16 cellular contexts compared by ENCODE assay signal in genomic region chr12:110971189-110971920, GRCh38. TPM values are rescaled to one million over a fixed set of nuclear protein-coding genes. Genes with fewer than 3 reads are reported as not detected.
DNase-seq lines count a peak whose midpoint lies in the region; ATAC-seq, FAIRE-seq and TF ChIP-seq lines count a peak whose summit lies in the region.
"Had no signal": no experiment of that assay in that cellular context is flagged by ENCODE, and none has a peak within 500 bp of the region (broad histone marks: within the 10 kb centered on the region; RNA-seq: fewer than 3 reads in every experiment).

No MANE protein-coding gene starts in this region.

- H3F3A ChIP-seq in GM23338 (replicated peaks; ENCODE audit: low read depth): no peaks in the 10 kb centered on the region

- no peak overlapping the region for H3K23ac ChIP-seq in trophoblast cell (ENCODE audit: low read length)

- H3K4me2 ChIP-seq in GM23338 (no peak overlapping the region), K562 (ENCODE audit: insufficient read depth, low read length) (no peak overlapping the region), trophoblast cell (ENCODE audit: low read length) (no peak overlapping the region)
- H3K4me2 ChIP-seq: BLaER1 treated with 17β-estradiol and CSF1 and Interleukin-3, amounts not matched to agents 10 nM and 100 nM had no signal

- no peaks in the 10 kb centered on the region for H3K4me1 ChIP-seq in GM23338 (ENCODE audit: insufficient read depth)
- no peaks in the 10 kb centered on the region for H3K4me1 ChIP-seq in K562 (replicated peaks in 1 of 2; ENCODE audit: control insufficient read depth in 2 of 2, insufficient read depth in 2 of 2, low read length in 2 of 2)
- no peaks in the 10 kb centered on the region for H3K4me1 ChIP-seq in trophoblast cell (ENCODE audit: control insufficient read depth in 1 of 2, insufficient read depth in 2 of 2, low read length in 2 of 2)
- H3K4me1 ChIP-seq in effector memory CD4-positive, alpha-beta T cell (ENCODE audit: control insufficient read depth, insufficient read depth, low read length, poor library complexity, severe bottlenecking): no peaks in the 10 kb centered on the region
- H3K4me1 ChIP-seq: BLaER1 treated with 17β-estradiol and CSF1 and Interleukin-3, amounts not matched to agents 10 nM and 100 nM had no signal

- no peaks in the 10 kb centered on the region; the same call in 2 of the 3 replicates for H3K9me3 Mint-ChIP-seq in GM23338

- no peak overlapping the region for H4K8ac ChIP-seq in trophoblast cell (ENCODE audit: low read depth, low read length)

- intact Hi-C loops in K562 (cut with micrococcal nuclease): no loop called here

- in situ Hi-C loops in K562 (cut with MboI): no loop called here

- no peaks in the 10 kb centered on the region for H3K36me3 Mint-ChIP-seq in GM23338 (ENCODE audit: low read depth)
- H3K36me3 Mint-ChIP-seq: CD4-positive, CD25-positive, alpha-beta regulatory T cell had no signal

- no peak overlapping the region for H2BK12ac ChIP-seq in trophoblast cell (ENCODE audit: low read length)

- CTCF ChIA-PET in K562 (lab: Yijun Ruan, JAX; ENCODE audit: low intra/inter-chr PET ratio): no interaction called here

- WGBS in K562 (ENCODE audit: insufficient coverage, low coverage, missing lambda C conversion rate): 0% methylated on average over 1 of the region's 1 CpG
- no CpG with 5 or more reads among the region's 1 CpG for WGBS in trophoblast cell (ENCODE audit: extremely low coverage, insufficient coverage, insufficient read length)

- no peak overlapping the region for H4K12ac ChIP-seq in trophoblast cell (ENCODE audit: low read depth, low read length)

- no peak for TF ChIP-seq RAD21 in K562 (CRISPR knock-in tag; conservative IDR thresholded peaks at IDR 0.05 in 1 of 2, IDR thresholded peaks at IDR 0.05 in 1 of 2)

- POLR2A ChIA-PET in K562 (lab: Yijun Ruan, JAX): interaction anchor here (1.3 kb wide), 1 partner anchor 11 kb away, joined by 3 read pairs; no protein-coding TSS in a partner anchor

- TF ChIP-seq POLR2A in K562 (conservative IDR thresholded peaks at IDR 0.05): no peak

- H3K4ac ChIP-seq in trophoblast cell (ENCODE audit: low read depth, low read length): no peak overlapping the region

- no peak overlapping the region for H3K14ac ChIP-seq in trophoblast cell (ENCODE audit: low read length)

- H3K4me3 ChIP-seq in GM23338: no peak overlapping the region
- H3K4me3 ChIP-seq in Jurkat, Clone E6-1 (ENCODE audit: low read length): no peak overlapping the region
- no peak overlapping the region for H3K4me3 ChIP-seq in K562
- H3K4me3 ChIP-seq in trophoblast cell (ENCODE audit: low read depth, low read length): no peak overlapping the region
- no peak overlapping the region for H3K4me3 ChIP-seq in effector memory CD4-positive, alpha-beta T cell (ENCODE audit: insufficient read depth, low read depth, low read length, poor library complexity, severe bottlenecking)
- H3K4me3 ChIP-seq: BLaER1 treated with 17β-estradiol and CSF1 and Interleukin-3, amounts not matched to agents 10 nM and 100 nM had no signal

- H3K79me1 ChIP-seq in trophoblast cell (ENCODE audit: low read length): no peaks in the 10 kb centered on the region

- no peaks in the 10 kb centered on the region for H3K9me2 ChIP-seq in GM23338 (ENCODE audit: insufficient read depth)

- H3K36me3 ChIP-seq in GM23338 (ENCODE audit: insufficient read depth) (no peaks in the 10 kb centered on the region), K562 (ENCODE audit: control insufficient read depth, insufficient read depth, low read length) (no peaks in the 10 kb centered on the region), trophoblast cell (ENCODE audit: control insufficient read depth in 1 of 2, insufficient read depth in 2 of 2, low read length in 2 of 2) (no peaks in the 10 kb centered on the region)
- H3K36me3 ChIP-seq in effector memory CD4-positive, alpha-beta T cell (ENCODE audit: control insufficient read depth, insufficient read depth, low read length): no peaks in the 10 kb centered on the region
- H3K36me3 ChIP-seq: BLaER1 treated with 17β-estradiol and CSF1 and Interleukin-3, amounts not matched to agents 10 nM and 100 nM had no signal

- no peak overlapping the region for H3K27ac Mint-ChIP-seq in GM23338
- H3K27ac Mint-ChIP-seq: CD4-positive, CD25-positive, alpha-beta regulatory T cell; IgD-negative memory B cell had no signal

- H3K27ac ChIP-seq in GM23338 (ENCODE audit: low read depth): no peak overlapping the region
- no peak overlapping the region for H3K27ac ChIP-seq in K562 (ENCODE audit: extremely low read depth, low read depth, low read length)
- no peak overlapping the region for H3K27ac ChIP-seq in trophoblast cell (ENCODE audit: low read depth, low read length)
- H3K27ac ChIP-seq in effector memory CD4-positive, alpha-beta T cell (ENCODE audit: insufficient read depth, low read length, poor library complexity, severe bottlenecking): no peak overlapping the region
- H3K27ac ChIP-seq: BLaER1 treated with 17β-estradiol and CSF1 and Interleukin-3, amounts not matched to agents 10 nM and 100 nM had no signal

- no peaks in the 10 kb centered on the region for H3K9me1 ChIP-seq in K562 (ENCODE audit: control insufficient read depth, insufficient read depth, low read length)

- BruUV-seq in K562 (replicated peaks; lab: Mats Ljungman, UMichigan): no TSS peak

- ATAC-seq in GM23338 (no peak), K562 (no peak)

- no peak for FAIRE-seq in K562 (lab: Jason Lieb, UNC)
- FAIRE-seq: GM18507 had no signal

- H3K79me2 ChIP-seq in GM23338 (replicated peaks; ENCODE audit: insufficient read depth): no peaks in the 10 kb centered on the region
- no peaks in the 10 kb centered on the region for H3K79me2 ChIP-seq in K562 (ENCODE audit: control insufficient read depth, insufficient read depth, low read length)
- H3K79me2 ChIP-seq in trophoblast cell (ENCODE audit: control insufficient read depth, insufficient read depth, low read length, poor library complexity): no peaks in the 10 kb centered on the region

- no peak for TF ChIP-seq EP300 in K562 (IDR thresholded peaks at IDR 0.05; ENCODE audit: low read length)

- H3K27me3 Mint-ChIP-seq in GM23338 (ENCODE audit: insufficient read depth, low read depth, poor library complexity): peaks cover 8% of the 10 kb centered on the region

- H4K91ac ChIP-seq in trophoblast cell (ENCODE audit: low read depth, low read length): no peak overlapping the region

- H4K20me1 ChIP-seq in GM23338 (replicated peaks; ENCODE audit: insufficient read depth): no peaks in the 10 kb centered on the region
- no peaks in the 10 kb centered on the region for H4K20me1 ChIP-seq in K562 (replicated peaks; ENCODE audit: control insufficient read depth, insufficient read depth, low read length)
- H4K20me1 ChIP-seq: BLaER1 treated with 17β-estradiol and CSF1 and Interleukin-3, amounts not matched to agents 10 nM and 100 nM had no signal

- H3K9ac ChIP-seq in K562 (ENCODE audit: insufficient read depth in 1 of 2, low read depth in 2 of 2, low read length in 2 of 2) (no peak overlapping the region), trophoblast cell (ENCODE audit: low read length) (no peak overlapping the region)
- H3K9ac ChIP-seq: BLaER1 treated with 17β-estradiol and CSF1 and Interleukin-3, amounts not matched to agents 10 nM and 100 nM had no signal

- H3K9me3 ChIP-seq in K562 (replicated peaks; ENCODE audit: control insufficient read depth, insufficient read depth, low read depth, low read length) (no peaks in the 10 kb centered on the region), trophoblast cell (ENCODE audit: insufficient read depth, low read depth, low read length) (peaks cover 2% of the 10 kb centered on the region)
- no peaks in the 10 kb centered on the region for H3K9me3 ChIP-seq in effector memory CD4-positive, alpha-beta T cell (ENCODE audit: control insufficient read depth, low read length)

- no peak overlapping the region for H2BK120ac ChIP-seq in trophoblast cell (ENCODE audit: insufficient read depth, low read length, poor library complexity)

- H2AK5ac ChIP-seq in trophoblast cell (ENCODE audit: low read length): no peak overlapping the region

- no peak overlapping the region for H3K4me3 Mint-ChIP-seq in GM23338
- H3K4me3 Mint-ChIP-seq: CD4-positive, CD25-positive, alpha-beta regulatory T cell; IgD-negative memory B cell had no signal

- H2BK5ac ChIP-seq in trophoblast cell (ENCODE audit: low read depth, low read length, poor library complexity): no peak overlapping the region

- DNase-seq in GM23338 (ENCODE audit: low spot score) (no peak), K562 (ENCODE audit: extremely low read depth in 1 of 4, low spot score in 3 of 4) (no peak), trophoblast cell (peak; percentile 38 to 81), NCI-H2029 treated with DMSO at 0.1 percent for 48 hours (lab: John Stamatoyannopoulos, UW) (no peak)
- peak; percentile 51 for DNase-seq in Jurkat, Clone E6-1 (ENCODE audit: low read depth, low spot score)
- no peak for DNase-seq in stimulated activated CD4-positive, alpha-beta T cell treated with anti-CD3 and anti-CD28 coated beads, Interleukin-1b, Interleukin-23, amount 100 ng/mL, for 48 hours
- no peak for DNase-seq in effector memory CD4-positive, alpha-beta T cell
- DNase-seq: ACHN; CD4-positive, CD25-positive, alpha-beta regulatory T cell; DMS53 had no signal

- H3K4me1 Mint-ChIP-seq in GM23338: no peaks in the 10 kb centered on the region
- H3K4me1 Mint-ChIP-seq: CD4-positive, CD25-positive, alpha-beta regulatory T cell had no signal

- H2AFZ ChIP-seq in GM23338: 0 out of 2 replicates have a peak overlapping the region, but pooled peaks have one; percentile 52
- H2AFZ ChIP-seq in K562 (ENCODE audit: low read depth, low read length): no peak overlapping the region
- no peak overlapping the region for H2AFZ ChIP-seq in trophoblast cell (ENCODE audit: insufficient read depth, low read length, poor library complexity)

- TF ChIP-seq CTCF in GM23338 (conservative IDR thresholded peaks at IDR 0.05; ENCODE audit: low read depth in 2 of 2) (no peak), K562 (IDR thresholded peaks at IDR 0.05 in 2 of 3, conservative IDR thresholded peaks at IDR 0.05 in 1 of 3; ENCODE audit: insufficient read depth in 2 of 3, low read depth in 1 of 3, low read length in 3 of 3) (no peak)

- no peak overlapping the region for H3K18ac ChIP-seq in trophoblast cell (ENCODE audit: low read length)

- no peaks in the 10 kb centered on the region for H3K27me3 ChIP-seq in GM23338 (ENCODE audit: insufficient read depth)
- peaks cover 0 to 13% of the 10 kb centered on the region in 2 experiments; a peak in 4 of 5 replicates for H3K27me3 ChIP-seq in K562 (ENCODE audit: control insufficient read depth in 2 of 2, insufficient read depth in 2 of 2, low read length in 2 of 2)
- no peaks in the 10 kb centered on the region for H3K27me3 ChIP-seq in trophoblast cell (ENCODE audit: insufficient read depth, low read length)
- no peaks in the 10 kb centered on the region for H3K27me3 ChIP-seq in effector memory CD4-positive, alpha-beta T cell (replicated peaks; ENCODE audit: control insufficient read depth, insufficient read depth, low read length, poor library complexity, severe bottlenecking)
- H3K27me3 ChIP-seq: BLaER1 treated with 17β-estradiol and CSF1 and Interleukin-3, amounts not matched to agents 10 nM and 100 nM had no signal

RNA-seq across cellular contexts. Expression of gene MYL2, which starts 51.0 kb away (rescaled TPM):
- total RNA-seq in GM23338 (2014; rRNA removed; shearing (Covaris generic)): not detected in 2 replicates
- polyA plus RNA-seq in GM23338 (2016; fragmentation: Nextera tagmentation; extraction: Ambion mirVana): not detected in 2 replicates
- polyA plus RNA-seq in Jurkat, Clone E6-1 (2012; ENCODE audit: insufficient read depth, insufficient read length): not detected
- total RNA-seq in K562 (2011; cell fraction: chromatin; rRNA removed; ENCODE audit: low replicate concordance): not detected in 2 replicates
- not detected in 2 replicates for total RNA-seq in K562 (2011; cell fraction: nucleolus; rRNA removed)
- total RNA-seq in K562 (2011; cell fraction: nucleoplasm; rRNA removed): not detected in 2 replicates
- total RNA-seq in K562 (2014; rRNA removed): not detected in 2 replicates
- total RNA-seq in K562 (2014; rRNA removed; fragmentation: Illumina TruSeq; extraction: Trizol): not detected in 2 replicates
- total RNA-seq in K562 (2015; rRNA removed; fragmentation: Illumina TruSeq; extraction: Trizol): not detected in 2 replicates
- total RNA-seq in K562 (2021): not detected in 2 replicates
- polyA plus RNA-seq in K562 (2011; rRNA removed): not detected in 2 replicates
- not detected in 2 replicates for polyA plus RNA-seq in K562 (2011; cell fraction: cytosol; rRNA removed)
- not detected in 2 replicates for polyA plus RNA-seq in K562 (2011; cell fraction: nucleus; rRNA removed)
- not detected in 2 replicates for polyA plus RNA-seq in K562 (2012)
- polyA plus RNA-seq in K562 (2014; fragmentation: Illumina TruSeq; extraction: Trizol): not detected in 2 replicates
- polyA plus RNA-seq in K562 (2014; fragmentation: Nextera tagmentation; extraction: Ambion mirVana): not detected
- polyA plus RNA-seq in K562 (2014; rRNA removed): not detected in 2 replicates
- not detected in 2 replicates for polyA minus RNA-seq in K562 (2011; rRNA and poly(A)+ RNA removed)
- not detected in 2 replicates for polyA minus RNA-seq in K562 (2011; cell fraction: cytosol; rRNA and poly(A)+ RNA removed)
- not detected in 2 replicates for polyA minus RNA-seq in K562 (2011; cell fraction: nucleus; rRNA and poly(A)+ RNA removed)
- polyA plus RNA-seq in trophoblast cell (2013): 0.08 and 0.28 TPM in 2 replicates
- total RNA-seq: CD4-positive, CD25-positive, alpha-beta regulatory T cell; Daoy; H4; HT-29 had no signal
- polyA plus RNA-seq: CD4-positive, CD25-positive, alpha-beta regulatory T cell had no signal

Comparison
In these comparisons a context has a peak if more than half of its experiments do, and no peak if none do; other contexts are left out.
1. DNase-seq: peak in Jurkat, Clone E6-1 (single experiment) and trophoblast cell (2 of 2); none in GM23338 (single experiment), K562 (0 of 4), stimulated activated CD4-positive, alpha-beta T cell treated with anti-CD3 and anti-CD28 coated beads, Interleukin-1b, Interleukin-23, amount 100 ng/mL, for 48 hours (single experiment), NCI-H2029 treated with DMSO at 0.1 percent for 48 hours (single experiment) and effector memory CD4-positive, alpha-beta T cell (0 of 3).